Comparison of ENCODE assay signal across 26 cellular contexts in genomic region chr17:81279278-81280073, GRCh38.
"Had no signal": no experiment of that assay in that cellular context is flagged by ENCODE, and none has a peak within 500 bp of the region (broad histone marks: within the 10 kb centered on the region; RNA-seq: fewer than 3 reads in every experiment).

No MANE protein-coding gene starts in this region.

- H3K4me1 Mint-ChIP-seq: neural crest cell had no signal

- ATAC-seq: effector memory CD8-positive, alpha-beta T cell; left cardiac atrium; mucosa of descending colon; stimulated activated naive B cell treated with anti-CD40 and anti-IgM and Interleukin-4, amounts not matched to agents 10 μg/mL and 1 μg/mL and 100 μg/mL, for 72 hours had no signal

- H3K9me3 ChIP-seq: adrenal gland, ascending aorta, heart right ventricle, mucosa of descending colon, testis, vagina had no signal

- H3K27me3 Mint-ChIP-seq: activated naive CD8-positive, alpha-beta T cell; activated T-cell treated with anti-CD3 and anti-CD28 coated beads, Interleukin-2, amount 50 U/mL, for 24 hours; central memory CD8-positive, alpha-beta T cell; effector memory CD8-positive, alpha-beta T cell; naive B cell; stimulated activated naive B cell treated with anti-CD40 and anti-IgM and Interleukin-4, amounts not matched to agents 10 μg/mL and 1 μg/mL and 100 μg/mL, for 72 hours had no signal

- H3K4me3 ChIP-seq: adrenal gland, ascending aorta, heart right ventricle, mucosa of descending colon, testis, vagina had no signal

- H3K4me3 Mint-ChIP-seq: activated naive CD8-positive, alpha-beta T cell; activated T-cell treated with anti-CD3 and anti-CD28 coated beads, Interleukin-2, amount 50 U/mL, for 24 hours; central memory CD8-positive, alpha-beta T cell; effector memory CD8-positive, alpha-beta T cell; naive B cell; neural crest cell; stimulated activated naive B cell treated with anti-CD40 and anti-IgM and Interleukin-4, amounts not matched to agents 10 μg/mL and 1 μg/mL and 100 μg/mL, for 72 hours had no signal

- H3K27ac Mint-ChIP-seq: activated naive CD8-positive, alpha-beta T cell; activated T-cell treated with anti-CD3 and anti-CD28 coated beads, Interleukin-2, amount 50 U/mL, for 24 hours; activated T-helper 2 cell treated with anti-CD3 and anti-CD28 coated beads, Interferon-gamma antibody, Interleukin-2, Interleukin-4, amounts not matched to agents 10 μg/mL and 5 μg/mL and 100 μg/mL, durations not matched to agents 14 hours and 24 hours and 36 hours; naive B cell; stimulated activated naive B cell treated with anti-CD40 and anti-IgM and Interleukin-4, amounts not matched to agents 10 μg/mL and 1 μg/mL and 100 μg/mL, for 72 hours had no signal

- H3K27ac ChIP-seq: adrenal gland, ascending aorta, testis, vagina, WERI-Rb-1 had no signal

- DNase-seq: activated CD8-positive, alpha-beta memory T cell treated with anti-CD3 and anti-CD28 coated beads for 24 hours; activated CD8-positive, alpha-beta memory T cell treated with anti-CD3 and anti-CD28 coated beads, Interleukin-2, amount 50 U/mL, for 4 hours; activated naive CD4-positive, alpha-beta T cell; activated T-cell treated with anti-CD3 and anti-CD28 coated beads, Interleukin-2, amount 50 U/mL, for 24 hours; adrenal gland; effector memory CD8-positive, alpha-beta T cell; heart right ventricle; islet precursor cell; left cardiac atrium; mesendoderm; mucosa of descending colon; naive B cell; occipital lobe; stimulated activated CD4-positive, alpha-beta T cell treated with anti-CD3 and anti-CD28 coated beads, Interleukin-2, amount 100 ng/mL, for 48 hours; stimulated activated CD8-positive, alpha-beta memory T cell treated with anti-CD3 and anti-CD28 coated beads, Interleukin-4, amount 100 ng/mL, for 48 hours; stimulated activated naive B cell treated with anti-CD40 and anti-IgM and Interleukin-4, amounts not matched to agents 10 μg/mL and 1 μg/mL and 100 μg/mL, for 72 hours; T-helper 1 cell; testis; trophoblast cell; WERI-Rb-1 had no signal

- H3K4me1 ChIP-seq: ascending aorta had no signal

- H3K9me3 Mint-ChIP-seq: activated T-cell treated with anti-CD3 and anti-CD28 coated beads, Interleukin-2, amount 50 U/mL, for 24 hours; activated T-helper 2 cell treated with anti-CD3 and anti-CD28 coated beads, Interferon-gamma antibody, Interleukin-2, Interleukin-4, amounts not matched to agents 10 μg/mL and 5 μg/mL and 100 μg/mL, durations not matched to agents 14 hours and 24 hours and 36 hours; central memory CD8-positive, alpha-beta T cell; effector memory CD8-positive, alpha-beta T cell; naive B cell; neural crest cell; stimulated activated naive B cell treated with anti-CD40 and anti-IgM and Interleukin-4, amounts not matched to agents 10 μg/mL and 1 μg/mL and 100 μg/mL, for 72 hours had no signal

- H3K27me3 ChIP-seq: adrenal gland, ascending aorta, heart right ventricle, testis, vagina had no signal
